ENCODE assay signal across 1 cellular context in the genomic region with DNA sequence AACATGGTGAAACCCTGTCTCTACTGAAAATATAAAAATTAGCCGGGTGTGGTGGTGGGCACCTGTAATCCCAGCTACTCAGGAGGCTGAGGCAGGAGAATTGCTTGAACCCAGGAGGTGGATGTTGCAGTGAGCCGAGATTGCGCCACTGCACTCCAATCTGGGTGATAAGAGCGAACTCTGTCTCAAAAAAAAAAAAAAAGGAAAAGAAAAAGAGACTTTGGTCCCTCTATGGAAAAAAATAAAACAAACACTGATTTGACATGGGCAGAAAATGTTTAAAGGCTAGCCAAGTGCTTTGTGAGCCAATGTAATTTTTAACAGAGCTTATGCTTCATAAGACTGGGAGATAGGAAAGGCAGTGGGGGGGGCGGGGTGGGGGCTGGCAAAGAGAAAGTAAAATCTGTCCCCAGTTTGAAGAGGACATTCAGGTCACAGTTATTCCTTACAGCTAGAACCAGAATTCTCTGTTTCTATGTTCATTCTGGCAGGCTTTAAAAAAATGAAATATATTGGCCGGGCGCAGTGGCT.
A peak's percentile ranks its signal among the peaks of the same experiment; 100 is the strongest.
TF ChIP-seq lines count a peak whose summit lies in the region.
"Not testable (repeated sequence)": the region's sequence is repeated elsewhere in the genome, so short reads cannot be mapped to it uniquely, and the experiment has no call there.

No MANE protein-coding gene starts in this region.

TF ChIP-seq in HepG2, 621 proteins besides CTCF, POLR2A, EP300 and RAD21 (continues in another document):
- 0 out of 2 replicates have a peak, but pooled peaks have one; percentile 50 for TF ChIP-seq ZBTB3 (CRISPR knock-in tag; IDR thresholded peaks at IDR 0.05; ENCODE audit: borderline replicate concordance, low read depth)
- TF ChIP-seq MIXL1 (CRISPR knock-in tag; IDR thresholded peaks at IDR 0.05), result peak; percentile 52; the same call in 1 of the 2 replicates
- peak; percentile 85 for TF ChIP-seq RCOR2 (CRISPR knock-in tag; IDR thresholded peaks at IDR 0.05)
- peak; percentile 67 for TF ChIP-seq HNF4A (CRISPR knock-in tag; IDR thresholded peaks at IDR 0.05)
- TF ChIP-seq, protein P1, sequence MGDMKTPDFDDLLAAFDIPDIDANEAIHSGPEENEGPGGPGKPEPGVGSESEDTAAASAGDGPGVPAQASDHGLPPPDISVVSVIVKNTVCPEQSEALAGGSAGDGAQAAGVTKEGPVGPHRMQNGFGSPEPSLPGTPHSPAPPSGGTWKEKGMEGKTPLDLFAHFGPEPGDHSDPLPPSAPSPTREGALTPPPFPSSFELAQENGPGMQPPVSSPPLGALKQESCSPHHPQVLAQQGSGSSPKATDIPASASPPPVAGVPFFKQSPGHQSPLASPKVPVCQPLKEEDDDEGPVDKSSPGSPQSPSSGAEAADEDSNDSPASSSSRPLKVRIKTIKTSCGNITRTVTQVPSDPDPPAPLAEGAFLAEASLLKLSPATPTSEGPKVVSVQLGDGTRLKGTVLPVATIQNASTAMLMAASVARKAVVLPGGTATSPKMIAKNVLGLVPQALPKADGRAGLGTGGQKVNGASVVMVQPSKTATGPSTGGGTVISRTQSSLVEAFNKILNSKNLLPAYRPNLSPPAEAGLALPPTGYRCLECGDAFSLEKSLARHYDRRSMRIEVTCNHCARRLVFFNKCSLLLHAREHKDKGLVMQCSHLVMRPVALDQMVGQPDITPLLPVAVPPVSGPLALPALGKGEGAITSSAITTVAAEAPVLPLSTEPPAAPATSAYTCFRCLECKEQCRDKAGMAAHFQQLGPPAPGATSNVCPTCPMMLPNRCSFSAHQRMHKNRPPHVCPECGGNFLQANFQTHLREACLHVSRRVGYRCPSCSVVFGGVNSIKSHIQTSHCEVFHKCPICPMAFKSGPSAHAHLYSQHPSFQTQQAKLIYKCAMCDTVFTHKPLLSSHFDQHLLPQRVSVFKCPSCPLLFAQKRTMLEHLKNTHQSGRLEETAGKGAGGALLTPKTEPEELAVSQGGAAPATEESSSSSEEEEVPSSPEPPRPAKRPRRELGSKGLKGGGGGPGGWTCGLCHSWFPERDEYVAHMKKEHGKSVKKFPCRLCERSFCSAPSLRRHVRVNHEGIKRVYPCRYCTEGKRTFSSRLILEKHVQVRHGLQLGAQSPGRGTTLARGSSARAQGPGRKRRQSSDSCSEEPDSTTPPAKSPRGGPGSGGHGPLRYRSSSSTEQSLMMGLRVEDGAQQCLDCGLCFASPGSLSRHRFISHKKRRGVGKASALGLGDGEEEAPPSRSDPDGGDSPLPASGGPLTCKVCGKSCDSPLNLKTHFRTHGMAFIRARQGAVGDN (CRISPR knock-in tag; IDR thresholded peaks at IDR 0.05), result 0 out of 2 replicates have a peak, but pooled peaks have one; percentile 12
- 0 out of 2 replicates have a peak, but pooled peaks have one; percentile 38 for TF ChIP-seq ISL2 (CRISPR knock-in tag; IDR thresholded peaks at IDR 0.05)
- not testable (repeated sequence) for TF ChIP-seq SOX6, CREB1, SOX13, FOXA1 (IDR thresholded peaks at IDR 0.05)
- peak; percentile 71 for TF ChIP-seq SOX6 (CRISPR knock-in tag; IDR thresholded peaks at IDR 0.05)
- TF ChIP-seq ZSCAN29 (CRISPR knock-in tag; conservative IDR thresholded peaks at IDR 0.05), result peak; percentile 31; the same call in 1 of the 2 replicates
- TF ChIP-seq NCOA2 (CRISPR knock-in tag; IDR thresholded peaks at IDR 0.05), result peak; percentile 67; the same call in 1 of the 2 replicates
- peak; percentile 55 for TF ChIP-seq MED1 (CRISPR knock-in tag; IDR thresholded peaks at IDR 0.05)
- TF ChIP-seq, protein P2, sequence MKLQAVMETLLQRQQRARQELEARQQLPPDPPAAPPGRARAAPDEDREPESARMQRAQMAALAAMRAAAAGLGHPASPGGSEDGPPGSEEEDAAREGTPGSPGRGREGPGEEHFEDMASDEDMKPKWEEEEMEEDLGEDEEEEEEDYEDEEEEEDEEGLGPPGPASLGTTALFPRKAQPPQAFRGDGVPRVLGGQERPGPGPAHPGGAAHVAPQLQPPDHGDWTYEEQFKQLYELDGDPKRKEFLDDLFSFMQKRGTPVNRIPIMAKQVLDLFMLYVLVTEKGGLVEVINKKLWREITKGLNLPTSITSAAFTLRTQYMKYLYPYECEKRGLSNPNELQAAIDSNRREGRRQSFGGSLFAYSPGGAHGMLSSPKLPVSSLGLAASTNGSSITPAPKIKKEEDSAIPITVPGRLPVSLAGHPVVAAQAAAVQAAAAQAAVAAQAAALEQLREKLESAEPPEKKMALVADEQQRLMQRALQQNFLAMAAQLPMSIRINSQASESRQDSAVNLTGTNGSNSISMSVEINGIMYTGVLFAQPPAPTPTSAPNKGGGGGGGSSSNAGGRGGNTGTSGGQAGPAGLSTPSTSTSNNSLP (IDR thresholded peaks at IDR 0.05; ENCODE audit: low read depth, low read length), result peak; percentile 47; the same call in 1 of the 2 replicates
- 0 out of 2 replicates have a peak, but pooled peaks have one; percentile 32 for TF ChIP-seq RXRB (CRISPR knock-in tag; IDR thresholded peaks at IDR 0.05; ENCODE audit: borderline replicate concordance)
- TF ChIP-seq ZNF292 (CRISPR knock-in tag; IDR thresholded peaks at IDR 0.05; ENCODE audit: borderline replicate concordance, low read depth), result peak; percentile 29; the same call in 1 of the 2 replicates
- TF ChIP-seq HDAC1 (CRISPR knock-in tag; IDR thresholded peaks at IDR 0.05), result peak; percentile 9
- 0 out of 2 replicates have a peak, but pooled peaks have one; percentile 59 for TF ChIP-seq KAT7 (CRISPR knock-in tag; IDR thresholded peaks at IDR 0.05; ENCODE audit: borderline replicate concordance)
- peak; percentile 87 for TF ChIP-seq ADNP (CRISPR knock-in tag; IDR thresholded peaks at IDR 0.05)
- TF ChIP-seq, protein P3, sequence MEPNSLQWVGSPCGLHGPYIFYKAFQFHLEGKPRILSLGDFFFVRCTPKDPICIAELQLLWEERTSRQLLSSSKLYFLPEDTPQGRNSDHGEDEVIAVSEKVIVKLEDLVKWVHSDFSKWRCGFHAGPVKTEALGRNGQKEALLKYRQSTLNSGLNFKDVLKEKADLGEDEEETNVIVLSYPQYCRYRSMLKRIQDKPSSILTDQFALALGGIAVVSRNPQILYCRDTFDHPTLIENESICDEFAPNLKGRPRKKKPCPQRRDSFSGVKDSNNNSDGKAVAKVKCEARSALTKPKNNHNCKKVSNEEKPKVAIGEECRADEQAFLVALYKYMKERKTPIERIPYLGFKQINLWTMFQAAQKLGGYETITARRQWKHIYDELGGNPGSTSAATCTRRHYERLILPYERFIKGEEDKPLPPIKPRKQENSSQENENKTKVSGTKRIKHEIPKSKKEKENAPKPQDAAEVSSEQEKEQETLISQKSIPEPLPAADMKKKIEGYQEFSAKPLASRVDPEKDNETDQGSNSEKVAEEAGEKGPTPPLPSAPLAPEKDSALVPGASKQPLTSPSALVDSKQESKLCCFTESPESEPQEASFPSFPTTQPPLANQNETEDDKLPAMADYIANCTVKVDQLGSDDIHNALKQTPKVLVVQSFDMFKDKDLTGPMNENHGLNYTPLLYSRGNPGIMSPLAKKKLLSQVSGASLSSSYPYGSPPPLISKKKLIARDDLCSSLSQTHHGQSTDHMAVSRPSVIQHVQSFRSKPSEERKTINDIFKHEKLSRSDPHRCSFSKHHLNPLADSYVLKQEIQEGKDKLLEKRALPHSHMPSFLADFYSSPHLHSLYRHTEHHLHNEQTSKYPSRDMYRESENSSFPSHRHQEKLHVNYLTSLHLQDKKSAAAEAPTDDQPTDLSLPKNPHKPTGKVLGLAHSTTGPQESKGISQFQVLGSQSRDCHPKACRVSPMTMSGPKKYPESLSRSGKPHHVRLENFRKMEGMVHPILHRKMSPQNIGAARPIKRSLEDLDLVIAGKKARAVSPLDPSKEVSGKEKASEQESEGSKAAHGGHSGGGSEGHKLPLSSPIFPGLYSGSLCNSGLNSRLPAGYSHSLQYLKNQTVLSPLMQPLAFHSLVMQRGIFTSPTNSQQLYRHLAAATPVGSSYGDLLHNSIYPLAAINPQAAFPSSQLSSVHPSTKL (CRISPR knock-in tag; IDR thresholded peaks at IDR 0.05), result peak; percentile 63
- TF ChIP-seq SKI (IDR thresholded peaks at IDR 0.05; ENCODE audit: partially characterized antibody), result peak; percentile 13
- peak; percentile 49; the same call in 1 of the 2 replicates for TF ChIP-seq FOXJ3 (CRISPR knock-in tag; IDR thresholded peaks at IDR 0.05; ENCODE audit: borderline replicate concordance)
- 0 out of 2 replicates have a peak, but pooled peaks have one; percentile 40 for TF ChIP-seq ZNF605 (CRISPR knock-in tag; IDR thresholded peaks at IDR 0.05)
- TF ChIP-seq, protein P4, sequence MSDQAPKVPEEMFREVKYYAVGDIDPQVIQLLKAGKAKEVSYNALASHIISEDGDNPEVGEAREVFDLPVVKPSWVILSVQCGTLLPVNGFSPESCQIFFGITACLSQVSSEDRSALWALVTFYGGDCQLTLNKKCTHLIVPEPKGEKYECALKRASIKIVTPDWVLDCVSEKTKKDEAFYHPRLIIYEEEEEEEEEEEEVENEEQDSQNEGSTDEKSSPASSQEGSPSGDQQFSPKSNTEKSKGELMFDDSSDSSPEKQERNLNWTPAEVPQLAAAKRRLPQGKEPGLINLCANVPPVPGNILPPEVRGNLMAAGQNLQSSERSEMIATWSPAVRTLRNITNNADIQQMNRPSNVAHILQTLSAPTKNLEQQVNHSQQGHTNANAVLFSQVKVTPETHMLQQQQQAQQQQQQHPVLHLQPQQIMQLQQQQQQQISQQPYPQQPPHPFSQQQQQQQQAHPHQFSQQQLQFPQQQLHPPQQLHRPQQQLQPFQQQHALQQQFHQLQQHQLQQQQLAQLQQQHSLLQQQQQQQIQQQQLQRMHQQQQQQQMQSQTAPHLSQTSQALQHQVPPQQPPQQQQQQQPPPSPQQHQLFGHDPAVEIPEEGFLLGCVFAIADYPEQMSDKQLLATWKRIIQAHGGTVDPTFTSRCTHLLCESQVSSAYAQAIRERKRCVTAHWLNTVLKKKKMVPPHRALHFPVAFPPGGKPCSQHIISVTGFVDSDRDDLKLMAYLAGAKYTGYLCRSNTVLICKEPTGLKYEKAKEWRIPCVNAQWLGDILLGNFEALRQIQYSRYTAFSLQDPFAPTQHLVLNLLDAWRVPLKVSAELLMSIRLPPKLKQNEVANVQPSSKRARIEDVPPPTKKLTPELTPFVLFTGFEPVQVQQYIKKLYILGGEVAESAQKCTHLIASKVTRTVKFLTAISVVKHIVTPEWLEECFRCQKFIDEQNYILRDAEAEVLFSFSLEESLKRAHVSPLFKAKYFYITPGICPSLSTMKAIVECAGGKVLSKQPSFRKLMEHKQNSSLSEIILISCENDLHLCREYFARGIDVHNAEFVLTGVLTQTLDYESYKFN (CRISPR knock-in tag; conservative IDR thresholded peaks at IDR 0.05), result peak; percentile 88
- peak; percentile 50; the same call in 1 of the 2 replicates for TF ChIP-seq FOXA3 (CRISPR knock-in tag; IDR thresholded peaks at IDR 0.05)
- peak; percentile 52; the same call in 1 of the 2 replicates for TF ChIP-seq ZNF205 (CRISPR knock-in tag; IDR thresholded peaks at IDR 0.05)
- peak; percentile 16; the same call in 1 of the 2 replicates for TF ChIP-seq ETV5 (CRISPR knock-in tag; IDR thresholded peaks at IDR 0.05; ENCODE audit: borderline replicate concordance)
- TF ChIP-seq, protein P5, sequence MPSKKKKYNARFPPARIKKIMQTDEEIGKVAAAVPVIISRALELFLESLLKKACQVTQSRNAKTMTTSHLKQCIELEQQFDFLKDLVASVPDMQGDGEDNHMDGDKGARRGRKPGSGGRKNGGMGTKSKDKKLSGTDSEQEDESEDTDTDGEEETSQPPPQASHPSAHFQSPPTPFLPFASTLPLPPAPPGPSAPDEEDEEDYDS (CRISPR knock-in tag; IDR thresholded peaks at IDR 0.05), result 0 out of 2 replicates have a peak, but pooled peaks have one; percentile 25
- peak; percentile 47; the same call in 1 of the 2 replicates for TF ChIP-seq CEBPB (IDR thresholded peaks at IDR 0.05; ENCODE audit: borderline replicate concordance, low read depth, low read length)
- TF ChIP-seq IRF2 (CRISPR knock-in tag; IDR thresholded peaks at IDR 0.05), result 0 out of 2 replicates have a peak, but pooled peaks have one; percentile 13
- TF ChIP-seq CREB1 (CRISPR knock-in tag; IDR thresholded peaks at IDR 0.05), result peak; percentile 37; the same call in 1 of the 2 replicates
- TF ChIP-seq KAT8 (CRISPR knock-in tag; IDR thresholded peaks at IDR 0.05), result peak; percentile 16; the same call in 1 of the 2 replicates
- TF ChIP-seq CBX5 (CRISPR knock-in tag; IDR thresholded peaks at IDR 0.05; ENCODE audit: borderline replicate concordance), result 0 out of 2 replicates have a peak, but pooled peaks have one; percentile 54
- TF ChIP-seq ZNF614 (CRISPR knock-in tag; IDR thresholded peaks at IDR 0.05; ENCODE audit: borderline replicate concordance), result 0 out of 2 replicates have a peak, but pooled peaks have one; percentile 35
- TF ChIP-seq ZNF460 (CRISPR knock-in tag; IDR thresholded peaks at IDR 0.05; ENCODE audit: borderline replicate concordance), result peak; percentile 98
- TF ChIP-seq SOX13 (CRISPR knock-in tag; conservative IDR thresholded peaks at IDR 0.05 in 1 of 2, IDR thresholded peaks at IDR 0.05 in 1 of 2), result peak in 1 of 2 experiments; percentile 53; a peak in 2 of 4 replicates
- peak; percentile 79; the same call in 1 of the 2 replicates for TF ChIP-seq CHD4 (IDR thresholded peaks at IDR 0.05; ENCODE audit: borderline replicate concordance, low read length)
- TF ChIP-seq KMT2A (CRISPR knock-in tag; IDR thresholded peaks at IDR 0.05), result peak; percentile 28; the same call in 1 of the 2 replicates
- TF ChIP-seq, protein P6, sequence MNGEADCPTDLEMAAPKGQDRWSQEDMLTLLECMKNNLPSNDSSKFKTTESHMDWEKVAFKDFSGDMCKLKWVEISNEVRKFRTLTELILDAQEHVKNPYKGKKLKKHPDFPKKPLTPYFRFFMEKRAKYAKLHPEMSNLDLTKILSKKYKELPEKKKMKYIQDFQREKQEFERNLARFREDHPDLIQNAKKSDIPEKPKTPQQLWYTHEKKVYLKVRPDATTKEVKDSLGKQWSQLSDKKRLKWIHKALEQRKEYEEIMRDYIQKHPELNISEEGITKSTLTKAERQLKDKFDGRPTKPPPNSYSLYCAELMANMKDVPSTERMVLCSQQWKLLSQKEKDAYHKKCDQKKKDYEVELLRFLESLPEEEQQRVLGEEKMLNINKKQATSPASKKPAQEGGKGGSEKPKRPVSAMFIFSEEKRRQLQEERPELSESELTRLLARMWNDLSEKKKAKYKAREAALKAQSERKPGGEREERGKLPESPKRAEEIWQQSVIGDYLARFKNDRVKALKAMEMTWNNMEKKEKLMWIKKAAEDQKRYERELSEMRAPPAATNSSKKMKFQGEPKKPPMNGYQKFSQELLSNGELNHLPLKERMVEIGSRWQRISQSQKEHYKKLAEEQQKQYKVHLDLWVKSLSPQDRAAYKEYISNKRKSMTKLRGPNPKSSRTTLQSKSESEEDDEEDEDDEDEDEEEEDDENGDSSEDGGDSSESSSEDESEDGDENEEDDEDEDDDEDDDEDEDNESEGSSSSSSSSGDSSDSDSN (CRISPR knock-in tag; IDR thresholded peaks at IDR 0.05), result 0 out of 2 replicates have a peak, but pooled peaks have one; percentile 27
- peak; percentile 55; the same call in 1 of the 2 replicates for TF ChIP-seq SALL1 (CRISPR knock-in tag; IDR thresholded peaks at IDR 0.05)
- TF ChIP-seq KDM6A (CRISPR knock-in tag; IDR thresholded peaks at IDR 0.05; ENCODE audit: low read depth), result 0 out of 2 replicates have a peak, but pooled peaks have one; percentile 20
- TF ChIP-seq NFIC (IDR thresholded peaks at IDR 0.05; ENCODE audit: low read length), result peak; percentile 21; the same call in 1 of the 2 replicates
- TF ChIP-seq BCL6 (CRISPR knock-in tag; IDR thresholded peaks at IDR 0.05), result 0 out of 2 replicates have a peak, but pooled peaks have one; percentile 24
- TF ChIP-seq FOXA1 (CRISPR knock-in tag; IDR thresholded peaks at IDR 0.05), result peak; percentile 10; the same call in 1 of the 2 replicates
- peak; percentile 82 for TF ChIP-seq ZMYM2 (CRISPR knock-in tag; IDR thresholded peaks at IDR 0.05)
- TF ChIP-seq RARA (CRISPR knock-in tag; IDR thresholded peaks at IDR 0.05), result peak; percentile 10; the same call in 1 of the 2 replicates
